Comparison of ENCODE assay signal across 7 cellular contexts in genomic region chr21:26170471-26171309, GRCh38.
DNase-seq lines count a peak whose midpoint lies in the region; ATAC-seq and FAIRE-seq lines count a peak whose summit lies in the region.

APP (minus strand) TSS chr21:26170770; CDS start chr21:26170620, 150 bp downstream.

- DNase-seq in GM18507 (ENCODE audit: extremely low spot score, insufficient read length, low read depth): peak; percentile 91
- peak; percentile 67 to 79 for DNase-seq in NCI-H1930 (lab: John Stamatoyannopoulos, UW)
- peak; percentile 68 to 81 (median 78) for DNase-seq in activated CD4-positive, CD25-positive, alpha-beta regulatory T cell (lab: John Stamatoyannopoulos, UW)
- peak in 59 of 61 donors; percentile 31 to 92 (median 79) for DNase-seq in caudate nucleus (lab: John Stamatoyannopoulos, UW)
- DNase-seq in iris pigment epithelial cell (ENCODE audit: low read depth): peak; percentile 78
- peak; percentile 77 to 80 for DNase-seq in stimulated activated CD4-positive, alpha-beta T cell treated with anti-CD3 and anti-CD28 coated beads, Interleukin-12 subunit alpha, Interleukin-12 subunit beta, amount 100 ng/mL, for 24 hours (ENCODE audit: low read depth in 2 of 2)

- no peak for FAIRE-seq in GM18507 (lab: Jason Lieb, UNC)

- peak; percentile 95 for ATAC-seq in HG02885 (IDR thresholded peaks at IDR 0.05; ENCODE audit: poor library complexity, unreplicated experiment)

- H3K27ac ChIP-seq in caudate nucleus (ENCODE audit: low read depth, low read length): peak within 1 kb of the TSS; percentile 96

Comparison
In these comparisons a context has a peak if more than half of its experiments do, and no peak if none do; other contexts are left out.
1. Peak in every context shown above with its lines: DNase-seq, ATAC-seq and H3K27ac ChIP-seq.